ENCODE assay signal across 15 cellular contexts in genomic region chr12:110667671-110668070, GRCh38.
"Had no signal": no experiment of that assay in that cellular context is flagged by ENCODE, and none has a peak within 500 bp of the region (broad histone marks: within the 10 kb centered on the region; RNA-seq: fewer than 3 reads in every experiment).

No MANE protein-coding gene starts in this region.

- H3K27me3 ChIP-seq: adrenal gland had no signal

- H3K27ac ChIP-seq: adrenal gland, left ventricle myocardium inferior, prostate gland had no signal

- DNase-seq: activated CD4-positive, alpha-beta T cell treated with anti-CD3 and anti-CD28 coated beads for 1 hour; activated CD4-positive, alpha-beta T cell treated with anti-CD3 and anti-CD28 coated beads, Interleukin-2, amount 50 U/mL, for 4 hours; activated naive CD4-positive, alpha-beta T cell treated with anti-CD3 and anti-CD28 coated beads for 36 hours; activated T-cell treated with anti-CD3 and anti-CD28 coated beads for 4 hours; adrenal gland; left ventricle myocardium inferior; nephron progenitor cell; right cardiac atrium; small intestine; stimulated activated CD4-positive, alpha-beta T cell treated with anti-CD3 and anti-CD28 coated beads, Interleukin-4, amount 100 ng/mL, for 24 hours; stimulated activated naive CD8-positive, alpha-beta T cell treated with anti-CD3 and anti-CD28 coated beads, Interleukin-15, Interleukin-2, amounts not matched to agents 100 U/mL and 50 U/mL, for 24 hours; T-helper 1 cell had no signal

- H3K4me3 ChIP-seq: adrenal gland, left ventricle myocardium inferior, prostate gland had no signal

- H3K4me1 ChIP-seq: adrenal gland, prostate gland had no signal

- H3K27me3 Mint-ChIP-seq: activated T-helper 17 cell treated with anti-CD3 and anti-CD28 coated beads, Interleukin-2, amount 50 U/mL, for 72 hours; type B pancreatic cell had no signal

- ATAC-seq: activated T-helper 17 cell treated with anti-CD3 and anti-CD28 coated beads, Interleukin-2, amount 50 U/mL, for 72 hours; right cardiac atrium; stimulated activated naive CD8-positive, alpha-beta T cell treated with anti-CD3 and anti-CD28 coated beads, Interleukin-15, Interleukin-2, amounts not matched to agents 100 U/mL and 50 U/mL, for 24 hours had no signal

- H3K36me3 ChIP-seq: adrenal gland, prostate gland had no signal

- H3K27ac Mint-ChIP-seq: activated naive CD4-positive, alpha-beta T cell treated with anti-CD3 and anti-CD28 coated beads for 36 hours; activated T-helper 17 cell treated with anti-CD3 and anti-CD28 coated beads, Interleukin-2, amount 50 U/mL, for 72 hours; nephron progenitor cell; type B pancreatic cell had no signal

- H3K4me3 Mint-ChIP-seq: activated naive CD4-positive, alpha-beta T cell treated with anti-CD3 and anti-CD28 coated beads for 36 hours; activated T-helper 17 cell treated with anti-CD3 and anti-CD28 coated beads, Interleukin-2, amount 50 U/mL, for 72 hours; nephron progenitor cell; type B pancreatic cell had no signal

- H3K36me3 Mint-ChIP-seq: type B pancreatic cell had no signal

- H3K9me3 Mint-ChIP-seq: type B pancreatic cell had no signal

- H3K9me3 ChIP-seq: adrenal gland, prostate gland had no signal
